In genomic region chr2:111668274-111668616, GRCh38 we compare ENCODE assay signal across 21 cellular contexts.
DNase-seq lines count a peak whose midpoint lies in the region; ATAC-seq and TF ChIP-seq lines count a peak whose summit lies in the region.
"Had no signal": no experiment of that assay in that cellular context is flagged by ENCODE, and none has a peak within 500 bp of the region (broad histone marks: within the 10 kb centered on the region; RNA-seq: fewer than 3 reads in every experiment).

No MANE protein-coding gene starts in this region.

- no peak overlapping the region for H4K8ac ChIP-seq in mesenchymal stem cell (ENCODE audit: low read length)

- in situ Hi-C loops in Panc1 (cut with HindIII; ENCODE audit: low pct_unique_long_range_greater_than_20kb, low sequenced_read_pairs): no loop called here

- H3K36me3 ChIP-seq in Panc1 (ENCODE audit: control insufficient read depth, insufficient read depth, low read length) (no peaks in the 10 kb centered on the region), endodermal cell (ENCODE audit: control insufficient read depth, insufficient read depth, low read length) (no peaks in the 10 kb centered on the region), mesenchymal stem cell (ENCODE audit: control insufficient read depth in 1 of 2, insufficient read depth in 2 of 2, low read depth in 1 of 2, low read length in 2 of 2) (no peaks in the 10 kb centered on the region), upper lobe of left lung (no peaks in the 10 kb centered on the region)
- H3K36me3 ChIP-seq: BE2C, Peyer's patch, SJCRH30 had no signal

- peaks cover 3% of the 10 kb centered on the region for H3K36me3 Mint-ChIP-seq in endodermal cell (ENCODE audit: low read depth)

- no peak overlapping the region for H3K4ac ChIP-seq in mesenchymal stem cell (ENCODE audit: low read depth in 1 of 2, low read length in 2 of 2)

- no peak overlapping the region for H2AFZ ChIP-seq in mesenchymal stem cell (ENCODE audit: low read depth, low read length)

- H3K4me2 ChIP-seq in mesenchymal stem cell (ENCODE audit: low read length, poor library complexity, severe bottlenecking): no peak overlapping the region
- H3K4me2 ChIP-seq: KMS-11 had no signal

- no peak overlapping the region for H2BK120ac ChIP-seq in mesenchymal stem cell (ENCODE audit: low read depth, low read length)

- H3K18ac ChIP-seq in mesenchymal stem cell (ENCODE audit: low read depth in 1 of 2, low read length in 2 of 2): no peak overlapping the region

- TF ChIP-seq CTCF in Panc1 (IDR thresholded peaks at IDR 0.05): no peak
- TF ChIP-seq CTCF in endodermal cell (conservative IDR thresholded peaks at IDR 0.05): no peak
- no peak for TF ChIP-seq CTCF in upper lobe of left lung (IDR thresholded peaks at IDR 0.05)

- no peaks in the 10 kb centered on the region for H3K79me1 ChIP-seq in mesenchymal stem cell (replicated peaks; ENCODE audit: low read length, poor library complexity, severe bottlenecking)

- DNase-seq in CD1c-positive myeloid dendritic cell (ENCODE audit: extremely low spot score): peak; percentile 18
- DNase-seq in Panc1 (ENCODE audit: low read depth, low spot score): no peak
- peak; percentile 23 for DNase-seq in endodermal cell
- DNase-seq in mesenchymal stem cell: no peak
- no peak for DNase-seq in activated CD4-positive, CD25-positive, alpha-beta regulatory T cell treated with anti-CD3 and anti-CD28 coated beads, Interleukin-2, amount 50 U/mL, for 72 hours
- DNase-seq in EL: no peak
- DNase-seq in upper lobe of left lung: no peak
- no peak for DNase-seq in HUDEP-2 (lab: John Stamatoyannopoulos, UW; ENCODE audit: unreplicated experiment in 76 of 76)
- DNase-seq: BE2C, DMS153, NCI-H1092, NCI-H1417 treated with DMSO at 0.1 percent for 48 hours, NCI-H1694 treated with DMSO at 0.1 percent for 48 hours, NCI-H2081, NCI-H2227 treated with DMSO at 0.1 percent for 48 hours, NCI-H526 treated with DMSO at 0.1 percent for 48 hours, Peyer's patch, SJCRH30 had no signal

- no peak overlapping the region for H3K27ac Mint-ChIP-seq in endodermal cell

- no peak for TF ChIP-seq EP300 in upper lobe of left lung (IDR thresholded peaks at IDR 0.05)

- peaks cover 25% of the 10 kb centered on the region for H3K9me3 Mint-ChIP-seq in endodermal cell
- H3K9me3 Mint-ChIP-seq: CD14-positive monocyte had no signal

- BruUV-seq in Panc1 (replicated peaks; lab: Mats Ljungman, UMichigan): no TSS peak

- H3K14ac ChIP-seq in mesenchymal stem cell (ENCODE audit: low read length in 2 of 2): no peak overlapping the region

- CTCF ChIA-PET in Panc1 (lab: Charles Lee): interaction anchor here (0.7 kb wide), 1 partner anchor 256 kb away, joined by 6 read pairs; no protein-coding TSS in a partner anchor

- peak overlapping the region; percentile 53 for H2AK5ac ChIP-seq in mesenchymal stem cell (ENCODE audit: low read length, severe bottlenecking)

- no peak for TF ChIP-seq POLR2A in upper lobe of left lung (IDR thresholded peaks at IDR 0.05)

- H4K91ac ChIP-seq in mesenchymal stem cell (ENCODE audit: low read length): no peak overlapping the region

- POLR2A ChIA-PET in Panc1 (lab: Charles Lee): no interaction called here

- intact Hi-C loops in Panc1 (cut with micrococcal nuclease; ENCODE audit: unreplicated experiment): no loop called here

- no peak overlapping the region for H2BK15ac ChIP-seq in mesenchymal stem cell (ENCODE audit: low read depth, poor library complexity, severe bottlenecking)

- H2BK12ac ChIP-seq in mesenchymal stem cell (ENCODE audit: low read length in 2 of 2): peak overlapping the region in 1 of 2 experiments; percentile 21

- H3K27me3 ChIP-seq in Panc1 (ENCODE audit: control insufficient read depth, insufficient read depth, low read length) (no peaks in the 10 kb centered on the region), endodermal cell (ENCODE audit: control insufficient read depth, insufficient read depth, low read length, poor library complexity, severe bottlenecking) (no peaks in the 10 kb centered on the region), mesenchymal stem cell (ENCODE audit: control insufficient read depth in 1 of 2, insufficient read depth in 1 of 2, low read length in 2 of 2) (no peaks in the 10 kb centered on the region), upper lobe of left lung (no peaks in the 10 kb centered on the region)
- H3K27me3 ChIP-seq: BE2C, Peyer's patch, SJCRH30 had no signal

- H3K27ac ChIP-seq in Panc1 (ENCODE audit: low read length): peak overlapping the region; percentile 51; the same call in 1 of the 2 replicates
- no peak overlapping the region for H3K27ac ChIP-seq in endodermal cell (ENCODE audit: low read depth, low read length)
- no peak overlapping the region for H3K27ac ChIP-seq in mesenchymal stem cell (ENCODE audit: low read length, poor library complexity, severe bottlenecking)
- no peak overlapping the region for H3K27ac ChIP-seq in upper lobe of left lung
- H3K27ac ChIP-seq: 22Rv1, KMS-11, Peyer's patch, SJCRH30 had no signal

- no peak overlapping the region for H3K4me3 Mint-ChIP-seq in endodermal cell
- H3K4me3 Mint-ChIP-seq: CD14-positive monocyte had no signal

- H3K9ac ChIP-seq in endodermal cell (ENCODE audit: extremely low read depth, low read length, poor library complexity, severe bottlenecking): no peak overlapping the region
- no peak overlapping the region for H3K9ac ChIP-seq in mesenchymal stem cell (ENCODE audit: low read length)
- H3K9ac ChIP-seq: KMS-11 had no signal

- H3K23ac ChIP-seq in mesenchymal stem cell (ENCODE audit: low read length in 2 of 2): no peak overlapping the region

- 93 to 95% methylated on average over 4 of the region's 4 CpGs for WGBS in endodermal cell (ENCODE audit: insufficient coverage in 1 of 2, insufficient read length in 1 of 2), 2 experiments
- 96% methylated on average over 4 of the region's 4 CpGs for WGBS in mesenchymal stem cell
- 97 to 98% methylated on average over 4 of the region's 4 CpGs for WGBS in upper lobe of left lung, 2 donors

- peaks cover 9% of the 10 kb centered on the region for H3K4me1 Mint-ChIP-seq in endodermal cell

- ATAC-seq in Panc1 (no peak), upper lobe of left lung (ENCODE audit: low FRiP score in 2 of 2) (no peak)

- H3K9me3 ChIP-seq in Panc1 (ENCODE audit: control insufficient read depth, insufficient read depth, low read depth, low read length) (no peaks in the 10 kb centered on the region), endodermal cell (ENCODE audit: control insufficient read depth, low read length) (peaks cover 25% of the 10 kb centered on the region), mesenchymal stem cell (ENCODE audit: control insufficient read depth, low read length) (no peaks in the 10 kb centered on the region), upper lobe of left lung (no peaks in the 10 kb centered on the region)
- H3K9me3 ChIP-seq: BE2C, Peyer's patch, SJCRH30 had no signal

- H3K4me1 ChIP-seq in Panc1 (ENCODE audit: control insufficient read depth, insufficient read depth, low read length) (0 out of 2 replicates have a peak, but pooled peaks cover 3% of the 10 kb centered on the region), endodermal cell (ENCODE audit: control insufficient read depth, insufficient read depth, low read length) (peaks cover 4% of the 10 kb centered on the region), mesenchymal stem cell (ENCODE audit: control insufficient read depth, insufficient read depth, low read depth, low read length) (peaks cover 5% of the 10 kb centered on the region), upper lobe of left lung (peaks cover 0 to 13% (median 7%) of the 10 kb centered on the region in 4 donors)
- H3K4me1 ChIP-seq: BE2C, SJCRH30 had no signal

- no peaks in the 10 kb centered on the region for H3K27me3 Mint-ChIP-seq in endodermal cell (ENCODE audit: insufficient read depth)

- H3K4me3 ChIP-seq in Panc1 (ENCODE audit: low read depth in 2 of 2, low read length in 2 of 2): no peak overlapping the region
- H3K4me3 ChIP-seq in endodermal cell (ENCODE audit: low read length): no peak overlapping the region
- H3K4me3 ChIP-seq in mesenchymal stem cell (ENCODE audit: insufficient read depth in 1 of 2, low read depth in 1 of 2, low read length in 2 of 2): no peak overlapping the region
- no peak overlapping the region for H3K4me3 ChIP-seq in upper lobe of left lung
- H3K4me3 ChIP-seq: Peyer's patch, SJCRH30 had no signal

- H2BK5ac ChIP-seq in mesenchymal stem cell (ENCODE audit: low read depth, low read length, poor library complexity, severe bottlenecking): no peak overlapping the region

Comparison
In these comparisons a context has a peak if more than half of its experiments do, and no peak if none do; other contexts are left out.
1. DNase-seq: peak in CD1c-positive myeloid dendritic cell (single experiment) and endodermal cell (single experiment); none in Panc1 (single experiment), mesenchymal stem cell (single experiment), activated CD4-positive, CD25-positive, alpha-beta regulatory T cell treated with anti-CD3 and anti-CD28 coated beads, Interleukin-2, amount 50 U/mL, for 72 hours (single experiment), EL (single experiment), upper lobe of left lung (0 of 2) and HUDEP-2 (0 of 76).